Comparison of ENCODE assay signal across 18 cellular contexts in genomic region chr6:143845033-143845432, GRCh38. TPM values are rescaled to one million over a fixed set of nuclear protein-coding genes. Genes with fewer than 3 reads are reported as not detected.
DNase-seq lines count a peak whose midpoint lies in the region; ATAC-seq and TF ChIP-seq lines count a peak whose summit lies in the region.
"Had no signal": no experiment of that assay in that cellular context is flagged by ENCODE, and none has a peak within 500 bp of the region (broad histone marks: within the 10 kb centered on the region; RNA-seq: fewer than 3 reads in every experiment).

No MANE protein-coding gene starts in this region.

- no peak overlapping the region for H2AFZ ChIP-seq in Loucy (ENCODE audit: low read length)

- peaks cover 45% of the 10 kb centered on the region for H3K79me2 ChIP-seq in Loucy (ENCODE audit: insufficient read depth, low read length)

- H3K4me2 ChIP-seq in Loucy (ENCODE audit: low read depth, low read length, poor library complexity, severe bottlenecking) = peak overlapping the region; percentile 96

- no peaks in the 10 kb centered on the region for H3K27me3 ChIP-seq in Loucy (ENCODE audit: insufficient read depth, low read length, poor library complexity, severe bottlenecking)
- no peaks in the 10 kb centered on the region for H3K27me3 ChIP-seq in adipocyte (replicated peaks; ENCODE audit: control insufficient read depth, insufficient read depth, low read length)
- no peaks in the 10 kb centered on the region for H3K27me3 ChIP-seq in subcutaneous abdominal adipose tissue (ENCODE audit: control insufficient read depth in 5 of 5, insufficient read depth in 4 of 5, low read length in 5 of 5)
- H3K27me3 ChIP-seq: ascending aorta had no signal

- peaks cover 27% of the 10 kb centered on the region for H3K4me1 Mint-ChIP-seq in activated naive CD4-positive, alpha-beta T cell treated with anti-CD3 and anti-CD28 coated beads, Interleukin-2, amount 10 ng/mL, durations not matched to agents 7 days and 5 days
- no peaks in the 10 kb centered on the region for H3K4me1 Mint-ChIP-seq in MCF 10A (ENCODE audit: insufficient read depth, unreplicated experiment)

- CTCF ChIA-PET in activated naive CD4-positive, alpha-beta T cell treated with anti-CD3 and anti-CD28 coated beads, Interleukin-2, amount 10 ng/mL, durations not matched to agents 7 days and 5 days (lab: Charles Lee) = interaction anchor here (0.7 to 4.1 kb wide), 3 partner anchors 95 to 270 kb away, joined by 3 to 16 read pairs (median 5); no protein-coding TSS in a partner anchor
- CTCF ChIA-PET in MCF 10A (lab: Yijun Ruan, JAX) = interaction anchor here (1.3 to 1.9 kb wide), 3 partner anchors 17 to 269 kb away, joined by 3 to 5 read pairs (median 5); no protein-coding TSS in a partner anchor

- peak overlapping the region; percentile 90 for H3K4me3 ChIP-seq in Loucy (ENCODE audit: low read length, poor library complexity, severe bottlenecking)
- peak overlapping the region; percentile 85 for H3K4me3 ChIP-seq in adipocyte (ENCODE audit: low read length)
- H3K4me3 ChIP-seq in subcutaneous abdominal adipose tissue (ENCODE audit: low read depth in 1 of 5, low read length in 5 of 5) = no peak overlapping the region

- H3K27me3 Mint-ChIP-seq in activated naive CD4-positive, alpha-beta T cell treated with anti-CD3 and anti-CD28 coated beads, Interleukin-2, amount 10 ng/mL, durations not matched to agents 7 days and 5 days = no peaks in the 10 kb centered on the region
- no peaks in the 10 kb centered on the region for H3K27me3 Mint-ChIP-seq in MCF 10A (ENCODE audit: insufficient read depth, unreplicated experiment)
- H3K27me3 Mint-ChIP-seq: IgD-negative memory B cell; naive thymus-derived CD4-positive, alpha-beta T cell had no signal

- no peaks in the 10 kb centered on the region for H3F3A ChIP-seq in Loucy (ENCODE audit: low read depth)

- peak overlapping the region; percentile 13 for H3K27ac ChIP-seq in subcutaneous abdominal adipose tissue (ENCODE audit: low read depth, low read length)
- H3K27ac ChIP-seq: ascending aorta had no signal

- no peak overlapping the region for H3K4me3 Mint-ChIP-seq in activated naive CD4-positive, alpha-beta T cell treated with anti-CD3 and anti-CD28 coated beads, Interleukin-2, amount 10 ng/mL, durations not matched to agents 7 days and 5 days
- H3K4me3 Mint-ChIP-seq in MCF 10A (ENCODE audit: unreplicated experiment) = no peak overlapping the region

- H3K9me3 ChIP-seq in Loucy (ENCODE audit: insufficient read depth, low read depth, low read length) (no peaks in the 10 kb centered on the region), adipocyte (ENCODE audit: control insufficient read depth, low read length) (no peaks in the 10 kb centered on the region), subcutaneous abdominal adipose tissue (ENCODE audit: control insufficient read depth in 5 of 5, low read length in 5 of 5) (no peaks in the 10 kb centered on the region)
- H3K9me3 ChIP-seq: ascending aorta had no signal

- peaks cover 11% of the 10 kb centered on the region for H4K20me1 ChIP-seq in Loucy (ENCODE audit: insufficient read depth, low read length, poor library complexity, severe bottlenecking)

- intact Hi-C loops in MCF 10A (cut with micrococcal nuclease) = loop anchor here (10.0 kb wide), 1 partner anchor 160 kb away; the partner anchor contains the start of gene PLAGL1

- H3K4me1 ChIP-seq in Loucy (ENCODE audit: insufficient read depth, low read length, poor library complexity, severe bottlenecking) = peaks cover 28% of the 10 kb centered on the region
- peaks cover 23% of the 10 kb centered on the region for H3K4me1 ChIP-seq in adipocyte (ENCODE audit: control insufficient read depth, insufficient read depth, low read length)
- H3K4me1 ChIP-seq in subcutaneous abdominal adipose tissue (ENCODE audit: control insufficient read depth in 5 of 5, insufficient read depth in 5 of 5, low read length in 5 of 5) = peaks cover 0 to 28% (median 25%) of the 10 kb centered on the region in 5 donors

- TF ChIP-seq CTCF in Loucy (conservative IDR thresholded peaks at IDR 0.05; ENCODE audit: low read length) = no peak
- no peak for TF ChIP-seq CTCF in MCF 10A (IDR thresholded peaks at IDR 0.05; ENCODE audit: unreplicated experiment)

- ATAC-seq in GM19035 (IDR thresholded peaks at IDR 0.05; ENCODE audit: unreplicated experiment) (no peak), GM19324 (IDR thresholded peaks at IDR 0.05; ENCODE audit: low FRiP score, unreplicated experiment) (no peak)
- ATAC-seq: naive thymus-derived CD4-positive, alpha-beta T cell had no signal

- no peaks in the 10 kb centered on the region for H3K9me2 ChIP-seq in Loucy (replicated peaks; ENCODE audit: low read depth, low read length)

- H3K36me3 Mint-ChIP-seq in activated naive CD4-positive, alpha-beta T cell treated with anti-CD3 and anti-CD28 coated beads, Interleukin-2, amount 10 ng/mL, durations not matched to agents 7 days and 5 days = peaks cover 48% of the 10 kb centered on the region
- peaks cover 65% of the 10 kb centered on the region for H3K36me3 Mint-ChIP-seq in MCF 10A (ENCODE audit: insufficient read depth, unreplicated experiment)

- peak overlapping the region; percentile 92 for H3K9ac ChIP-seq in Loucy (ENCODE audit: low read depth, low read length, poor library complexity, severe bottlenecking)
- H3K9ac ChIP-seq in adipocyte (ENCODE audit: low read length) = peak overlapping the region; percentile 90
- H3K9ac ChIP-seq in subcutaneous abdominal adipose tissue (ENCODE audit: low read length in 5 of 5) = peak overlapping the region in 2 of 5 donors; percentile 46 to 98

- no peak for DNase-seq in activated naive CD4-positive, alpha-beta T cell treated with anti-CD3 and anti-CD28 coated beads, Interleukin-2, amount 10 ng/mL, durations not matched to agents 7 days and 5 days
- no peak for DNase-seq in activated naive CD4-positive, alpha-beta T cell treated with Interleukin-2 at 50 U/mL for 16 hours
- DNase-seq in adipocyte (ENCODE audit: low read depth) (no peak), MCF 10A (ENCODE audit: unreplicated experiment) (no peak)
- DNase-seq: activated CD4-positive, alpha-beta T cell treated with anti-CD3 and anti-CD28 coated beads, Interleukin-2, amount 50 U/mL, for 48 hours; Calu3; endodermal cell; islet precursor cell; naive thymus-derived CD4-positive, alpha-beta T cell; NCI-H69; stimulated activated CD4-positive, alpha-beta T cell treated with anti-CD3 and anti-CD28 coated beads, Interleukin-15, amount 100 ng/mL, for 24 hours had no signal

- H3K9me3 Mint-ChIP-seq in activated naive CD4-positive, alpha-beta T cell treated with anti-CD3 and anti-CD28 coated beads, Interleukin-2, amount 10 ng/mL, durations not matched to agents 7 days and 5 days = no peaks in the 10 kb centered on the region
- no peaks in the 10 kb centered on the region for H3K9me3 Mint-ChIP-seq in MCF 10A (ENCODE audit: unreplicated experiment)
- H3K9me3 Mint-ChIP-seq: IgD-negative memory B cell had no signal

- BruUV-seq in MCF 10A (replicated peaks; lab: Mats Ljungman, UMichigan) = no TSS peak

- POLR2A ChIA-PET in MCF 10A (lab: Yijun Ruan, JAX) = interaction anchor here (1.5 to 3.1 kb wide), 3 partner anchors 9 to 167 kb away, joined by 4 to 48 read pairs (median 8); partner anchors contain the start of gene PHACTR2

- H3K36me3 ChIP-seq in Loucy (ENCODE audit: insufficient read depth, low read length) (peaks cover 42% of the 10 kb centered on the region), adipocyte (ENCODE audit: control insufficient read depth, insufficient read depth, low read length, severe bottlenecking) (peaks cover 55% of the 10 kb centered on the region), subcutaneous abdominal adipose tissue (ENCODE audit: control insufficient read depth in 5 of 5, insufficient read depth in 5 of 5, low read length in 5 of 5) (peaks cover 36 to 53% (median 44%) of the 10 kb centered on the region in 5 donors)

- H3K27ac Mint-ChIP-seq in activated naive CD4-positive, alpha-beta T cell treated with anti-CD3 and anti-CD28 coated beads, Interleukin-2, amount 10 ng/mL, durations not matched to agents 7 days and 5 days = peak overlapping the region; percentile 28
- no peak overlapping the region for H3K27ac Mint-ChIP-seq in MCF 10A (ENCODE audit: low read depth, unreplicated experiment)

RNA-seq across cellular contexts. Expression of gene LTV1, which starts 1.9 kb away (rescaled TPM):
- total RNA-seq in MCF 10A (2022) = 40.4 and 47.4 TPM in 2 replicates

RNA-seq across cellular contexts. Expression of gene ZC2HC1B, which starts 19.2 kb away (rescaled TPM):
- total RNA-seq in MCF 10A (2022) = not detected in 2 replicates
- total RNA-seq: ascending aorta, Calu3, endodermal cell, renal cortical epithelial cell had no signal

Comparison
In these comparisons a context has a peak if more than half of its experiments do, and no peak if none do; other contexts are left out.
1. H3K4me3 ChIP-seq: peak in Loucy (single experiment) and adipocyte (single experiment); none in subcutaneous abdominal adipose tissue (0 of 5).